ENCODE assay signal across 31 cellular contexts in the genomic region with DNA sequence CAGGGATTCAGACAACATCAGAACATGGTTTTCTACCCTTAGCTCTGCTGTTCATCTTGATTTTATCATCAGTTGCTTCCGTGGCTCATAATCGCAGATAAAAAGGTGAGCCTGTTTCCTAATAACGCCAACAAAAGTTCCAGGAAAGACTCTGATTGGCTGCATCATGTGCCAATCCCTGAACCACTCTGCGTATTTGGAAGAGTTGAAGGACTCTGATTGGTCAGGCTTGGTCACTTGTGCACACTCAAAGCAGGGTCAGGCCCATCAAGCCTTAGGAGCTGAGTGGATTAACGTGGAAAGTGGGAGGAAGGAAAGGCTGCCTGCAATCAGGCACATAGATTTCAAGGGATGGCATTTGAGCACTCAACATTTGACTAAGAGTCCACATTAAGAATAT. TPM values are rescaled to one million over a fixed set of nuclear protein-coding genes. Genes with fewer than 3 reads are reported as not detected.
"Had no signal": no experiment of that assay in that cellular context is flagged by ENCODE, and none has a peak within 500 bp of the region (broad histone marks: within the 10 kb centered on the region; RNA-seq: fewer than 3 reads in every experiment).

No MANE protein-coding gene starts in this region.

- H3K4me2 ChIP-seq: smooth muscle cell had no signal

- H3K4me1 ChIP-seq: left ventricle myocardium inferior, right atrium auricular region, thyroid gland, upper lobe of left lung, vagina had no signal

- H3K27ac ChIP-seq: left ventricle myocardium inferior, ovary, right atrium auricular region, right lobe of liver, testis, thyroid gland, transverse colon, upper lobe of left lung, vagina had no signal

- H3K9me3 ChIP-seq: left ventricle myocardium inferior, mucosa of descending colon, ovary, right atrium auricular region, right lobe of liver, testis, thyroid gland, transverse colon, upper lobe of left lung, vagina had no signal

- H3K36me3 ChIP-seq: left ventricle myocardium inferior, ovary, right atrium auricular region, right lobe of liver, thyroid gland, transverse colon, upper lobe of left lung, vagina had no signal

- DNase-seq: hippocampal formation; islet precursor cell; left ventricle myocardium inferior; midbrain; mucosa of descending colon; naive thymus-derived CD4-positive, alpha-beta T cell; ovary; right lobe of liver; stimulated activated CD4-positive, alpha-beta T cell treated with anti-CD3 and anti-CD28 coated beads, Interleukin-1b, Interleukin-23, amount 100 ng/mL, for 48 hours; stimulated activated CD4-positive, alpha-beta T cell treated with anti-CD3 and anti-CD28 coated beads, Interleukin-2, amount 100 ng/mL, for 48 hours; stimulated activated CD4-positive, alpha-beta T cell treated with anti-CD3 and anti-CD28 coated beads, Interleukin-4, amount 100 ng/mL, for 4 hours; stimulated activated CD8-positive, alpha-beta memory T cell treated with anti-CD3 and anti-CD28 coated beads, Interleukin-4, amount 100 ng/mL, for 48 hours; stimulated activated naive CD4-positive, alpha-beta T cell treated with Interleukin-2 at 50 U/mL for 16 hours; stimulated activated naive CD8-positive, alpha-beta T cell treated with anti-CD3 and anti-CD28 coated beads, Interleukin-15, amount 100 ng/mL, for 72 hours; substantia nigra; testis; thyroid gland; transverse colon; upper lobe of left lung had no signal

- H3K27me3 ChIP-seq: ovary, right atrium auricular region, right lobe of liver, testis, thyroid gland, transverse colon, upper lobe of left lung, vagina had no signal

- ATAC-seq: mucosa of descending colon; naive thymus-derived CD4-positive, alpha-beta T cell; natural killer cell treated with Interleukin-12 subunit alpha and Interleukin-12 subunit beta and Interleukin-15 and Interleukin-18, amount 100 ng/mL, for 72 hours; right lobe of liver; stimulated activated memory B cell treated with anti-CD40 and anti-IgM and Interleukin-4, amounts not matched to agents 10 μg/mL and 1 μg/mL and 100 μg/mL, for 72 hours; stimulated activated naive CD8-positive, alpha-beta T cell treated with anti-CD3 and anti-CD28 coated beads, Interleukin-15, amount 100 ng/mL, for 72 hours had no signal

- H3K4me3 ChIP-seq: left ventricle myocardium inferior, lung, mucosa of descending colon, ovary, right atrium auricular region, right lobe of liver, smooth muscle cell, testis, thyroid gland, transverse colon, upper lobe of left lung, vagina had no signal

RNA-seq across cellular contexts. Expression of gene TXNDC2, which starts 11.4 kb away (rescaled TPM):
- total RNA-seq: kidney epithelial cell; left ventricle myocardium inferior; myocyte; natural killer cell treated with Interleukin-12 subunit alpha and Interleukin-12 subunit beta and Interleukin-15 and Interleukin-18, amount 100 ng/mL, for 72 hours; progenitor cell of endocrine pancreas; renal cortical epithelial cell; right atrium auricular region; right lobe of liver; skeletal muscle tissue; thyroid gland; urinary bladder had no signal
- polyA plus RNA-seq: naive thymus-derived CD4-positive, alpha-beta T cell; smooth muscle cell had no signal
